ENCODE assay signal across 8 cellular contexts in the genomic region with DNA sequence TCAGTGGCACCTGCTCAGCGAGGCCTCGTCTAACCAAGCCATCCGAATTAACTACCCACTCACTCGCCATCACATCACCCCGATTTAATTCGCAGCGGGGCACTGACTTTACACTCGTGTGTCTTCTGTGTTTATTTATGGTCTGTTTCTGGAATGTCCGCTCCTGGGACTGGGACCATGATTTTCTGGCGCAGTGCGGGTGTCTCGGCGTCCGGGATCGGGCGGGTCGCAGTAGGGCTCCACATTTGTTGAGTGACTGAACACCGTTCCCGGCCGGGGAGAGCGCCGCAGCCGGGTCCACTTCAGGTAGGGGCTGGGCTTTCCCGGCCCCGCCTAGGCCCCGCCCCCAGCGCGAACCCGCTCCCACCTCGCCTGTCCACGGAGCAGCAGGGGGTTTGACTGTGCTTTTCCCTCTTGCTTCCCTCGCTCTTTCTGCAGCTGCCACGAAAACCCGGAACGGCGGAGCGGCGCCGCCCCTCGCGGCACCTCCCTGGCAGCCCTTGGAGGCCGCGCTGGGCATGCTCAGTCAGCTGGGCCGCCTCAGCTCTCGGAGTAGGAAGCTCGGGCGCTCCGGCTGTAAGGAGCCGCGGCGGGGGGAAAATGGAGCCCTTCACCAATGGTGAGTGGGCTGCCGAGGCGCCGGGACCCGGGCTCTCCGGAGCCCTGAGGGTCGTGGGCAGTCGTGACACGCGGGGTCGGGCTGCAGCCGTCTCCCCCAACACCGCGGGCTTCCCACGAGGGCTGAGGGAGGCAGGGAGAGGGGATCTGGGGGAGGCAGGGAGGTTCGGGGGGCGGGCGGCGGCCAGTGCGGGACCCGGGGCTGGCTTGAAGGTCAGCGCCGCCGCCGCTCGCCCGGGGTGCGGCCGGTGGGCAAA. TPM values are rescaled to one million over a fixed set of nuclear protein-coding genes. Genes with fewer than 3 reads are reported as not detected.
A peak's percentile ranks its signal among the peaks of the same experiment; 100 is the strongest.
DNase-seq lines count a peak whose midpoint lies in the region; ATAC-seq and TF ChIP-seq lines count a peak whose summit lies in the region.

A gene (plus strand): TSS at position 525 of the 875 bp plus-strand sequence. CDS start 76 bp downstream, at position 601.

- no peaks in the 10 kb centered on the region for H3K27me3 Mint-ChIP-seq in activated T-helper 2 cell treated with anti-CD3 and anti-CD28 coated beads, Interferon-gamma antibody, Interleukin-2, Interleukin-4, amounts not matched to agents 10 μg/mL and 5 μg/mL and 100 μg/mL, durations not matched to agents 14 hours and 24 hours and 36 hours (ENCODE audit: low read depth)
- no peaks in the 10 kb centered on the region for H3K27me3 Mint-ChIP-seq in natural killer cell (ENCODE audit: low read depth in 2 of 2)

- intact Hi-C loops in activated T-helper 2 cell treated with anti-CD3 and anti-CD28 coated beads, Interferon-gamma antibody, Interleukin-2, Interleukin-4, amounts not matched to agents 10 μg/mL and 5 μg/mL and 100 μg/mL, durations not matched to agents 14 hours and 24 hours and 36 hours (cut with micrococcal nuclease), result loop anchor here (1.0 to 10.0 kb wide), 13 partner anchors 22 to 1989 kb away; a partner anchor contains a TSS
- intact Hi-C loops in natural killer cell (cut with micrococcal nuclease), result loop anchor here (1.0 to 5.0 kb wide), 10 partner anchors 16 to 1992 kb away; a partner anchor contains a TSS

- H3K36me3 ChIP-seq in DOHH2 (ENCODE audit: control insufficient read depth, low read length), result peaks cover 52% of the 10 kb centered on the region

- no peaks in the 10 kb centered on the region; the same call in 1 of the 2 replicates for H3K27me3 ChIP-seq in DOHH2 (ENCODE audit: control insufficient read depth, low read length)

- POLR2A ChIA-PET in RWPE1 (lab: Yijun Ruan, JAX; ENCODE audit: low non-redundant PET), result interaction anchor here (1.5 kb wide), 1 partner anchor 129 kb away, joined by 3 read pairs; a partner anchor contains a TSS

- H3K27ac ChIP-seq in DOHH2 (ENCODE audit: low read depth, low read length), result peak within 1 kb of the TSS; percentile 97
- H3K27ac ChIP-seq in RWPE1, result peak within 1 kb of the TSS; percentile 99

- H3K9me3 Mint-ChIP-seq in activated T-helper 2 cell treated with anti-CD3 and anti-CD28 coated beads, Interferon-gamma antibody, Interleukin-2, Interleukin-4, amounts not matched to agents 10 μg/mL and 5 μg/mL and 100 μg/mL, durations not matched to agents 14 hours and 24 hours and 36 hours, result no peaks in the 10 kb centered on the region
- H3K9me3 Mint-ChIP-seq in natural killer cell, result no peaks in the 10 kb centered on the region

- CTCF ChIA-PET in RWPE1 (lab: Yijun Ruan, JAX), result interaction anchor here (0.5 to 1.0 kb wide), 3 partner anchors 10 to 871 kb away, joined by 3 to 4 read pairs (median 3); no protein-coding TSS in a partner anchor

- H3K4me2 ChIP-seq in DOHH2 (ENCODE audit: low read length), result peak within 1 kb of the TSS; percentile 99

- peaks cover 60% of the 10 kb centered on the region for H3K4me1 Mint-ChIP-seq in activated T-helper 2 cell treated with anti-CD3 and anti-CD28 coated beads, Interferon-gamma antibody, Interleukin-2, Interleukin-4, amounts not matched to agents 10 μg/mL and 5 μg/mL and 100 μg/mL, durations not matched to agents 14 hours and 24 hours and 36 hours (ENCODE audit: low read depth)
- H3K4me1 Mint-ChIP-seq in natural killer cell, result peaks cover 78 to 82% of the 10 kb centered on the region in 2 donors

- H3K4me1 ChIP-seq in DOHH2 (ENCODE audit: control insufficient read depth, low read length), result peaks cover 61% of the 10 kb centered on the region

- peak within 1 kb of the TSS; percentile 99 for H3K27ac Mint-ChIP-seq in activated T-helper 2 cell treated with anti-CD3 and anti-CD28 coated beads, Interferon-gamma antibody, Interleukin-2, Interleukin-4, amounts not matched to agents 10 μg/mL and 5 μg/mL and 100 μg/mL, durations not matched to agents 14 hours and 24 hours and 36 hours
- peak within 1 kb of the TSS; percentile 93 to 94 for H3K27ac Mint-ChIP-seq in natural killer cell

- H3K79me2 ChIP-seq in DOHH2 (ENCODE audit: control insufficient read depth, low read length), result peaks cover 82% of the 10 kb centered on the region

- DNase-seq in GOT3 (lab: John Stamatoyannopoulos, UW) (peak; percentile 86), LNCaP clone FGC (ENCODE audit: low read depth) (peak; percentile 96), RWPE1 (ENCODE audit: low spot score) (peak; percentile 97), fibroblast of mammary gland (ENCODE audit: low read depth) (peak; percentile 95), natural killer cell (peak; percentile 89)
- DNase-seq in activated T-helper 2 cell treated with anti-CD3 and anti-CD28 coated beads, Interferon-gamma antibody, Interleukin-2, Interleukin-4, amounts not matched to agents 10 μg/mL and 5 μg/mL and 100 μg/mL, durations not matched to agents 14 hours and 24 hours and 36 hours (ENCODE audit: low spot score), result peak; percentile 96
- DNase-seq in stimulated activated naive CD4-positive, alpha-beta T cell treated with Interleukin-2 at 50 U/mL for 16 hours (lab: John Stamatoyannopoulos, UW), result peak; percentile 94

- no peak for TF ChIP-seq CTCF in DOHH2 (IDR thresholded peaks at IDR 0.05; ENCODE audit: low read depth, low read length, poor library complexity, severe bottlenecking)
- TF ChIP-seq CTCF in LNCaP clone FGC (IDR thresholded peaks at IDR 0.05; ENCODE audit: control insufficient read depth, extremely low read depth, insufficient read depth), result no peak
- no peak for TF ChIP-seq CTCF in RWPE1 (conservative IDR thresholded peaks at IDR 0.05; ENCODE audit: low read depth)
- no peak for TF ChIP-seq CTCF in fibroblast of mammary gland (conservative IDR thresholded peaks at IDR 0.05; ENCODE audit: control insufficient read depth, insufficient read depth, low read depth, low read length)
- no peak for TF ChIP-seq CTCF in natural killer cell (IDR thresholded peaks at IDR 0.05)

- 0 out of 2 replicates have a peak, but pooled peaks cover 4% of the 10 kb centered on the region for H4K20me1 ChIP-seq in DOHH2 (ENCODE audit: control insufficient read depth, insufficient read depth, low read depth, low read length)

- H3F3A ChIP-seq in DOHH2 (ENCODE audit: control insufficient read depth, insufficient read depth), result peaks cover 14% of the 10 kb centered on the region

- H3K9me2 ChIP-seq in DOHH2 (replicated peaks; ENCODE audit: control insufficient read depth, low read length), result no peaks in the 10 kb centered on the region

- H3K4me3 ChIP-seq in DOHH2 (ENCODE audit: low read length), result peak within 1 kb of the TSS; percentile 97
- H3K4me3 ChIP-seq in LNCaP clone FGC (ENCODE audit: low read depth, low read length), result peak within 1 kb of the TSS; percentile 80
- peak within 1 kb of the TSS; percentile 70 for H3K4me3 ChIP-seq in fibroblast of mammary gland (ENCODE audit: control insufficient read depth, low read depth, low read length)

- H3K4me3 Mint-ChIP-seq in activated T-helper 2 cell treated with anti-CD3 and anti-CD28 coated beads, Interferon-gamma antibody, Interleukin-2, Interleukin-4, amounts not matched to agents 10 μg/mL and 5 μg/mL and 100 μg/mL, durations not matched to agents 14 hours and 24 hours and 36 hours (ENCODE audit: low read depth), result peak within 1 kb of the TSS; percentile 88
- H3K4me3 Mint-ChIP-seq in natural killer cell, result peak within 1 kb of the TSS; percentile 91

- H3K36me3 Mint-ChIP-seq in activated T-helper 2 cell treated with anti-CD3 and anti-CD28 coated beads, Interferon-gamma antibody, Interleukin-2, Interleukin-4, amounts not matched to agents 10 μg/mL and 5 μg/mL and 100 μg/mL, durations not matched to agents 14 hours and 24 hours and 36 hours (ENCODE audit: low read depth), result peaks cover 24% of the 10 kb centered on the region
- no peaks in the 10 kb centered on the region for H3K36me3 Mint-ChIP-seq in natural killer cell

- H3K9me3 ChIP-seq in DOHH2 (ENCODE audit: control insufficient read depth, insufficient read depth, low read length), result no peaks in the 10 kb centered on the region

- ATAC-seq in natural killer cell, result peak; percentile 41 to 66 (median 52)

RNA-seq across cellular contexts. Expression of the gene that starts here (rescaled TPM):
- total RNA-seq in activated T-helper 2 cell treated with anti-CD3 and anti-CD28 coated beads, Interferon-gamma antibody, Interleukin-2, Interleukin-4, amounts not matched to agents 10 μg/mL and 5 μg/mL and 100 μg/mL, durations not matched to agents 14 hours and 24 hours and 36 hours, result 37.5 and 37.9 TPM in 2 replicates
- total RNA-seq in natural killer cell, result 100 to 1,000 TPM; 126 to 162 (median 135) TPM

Comparison
In these comparisons a context has a peak if more than half of its experiments do, and no peak if none do; other contexts are left out.
1. Peak in every context shown above with its lines: DNase-seq, ATAC-seq, H3K4me3 ChIP-seq and H3K27ac ChIP-seq.